Comparison of ENCODE assay signal across 1 cellular context in the genomic region with DNA sequence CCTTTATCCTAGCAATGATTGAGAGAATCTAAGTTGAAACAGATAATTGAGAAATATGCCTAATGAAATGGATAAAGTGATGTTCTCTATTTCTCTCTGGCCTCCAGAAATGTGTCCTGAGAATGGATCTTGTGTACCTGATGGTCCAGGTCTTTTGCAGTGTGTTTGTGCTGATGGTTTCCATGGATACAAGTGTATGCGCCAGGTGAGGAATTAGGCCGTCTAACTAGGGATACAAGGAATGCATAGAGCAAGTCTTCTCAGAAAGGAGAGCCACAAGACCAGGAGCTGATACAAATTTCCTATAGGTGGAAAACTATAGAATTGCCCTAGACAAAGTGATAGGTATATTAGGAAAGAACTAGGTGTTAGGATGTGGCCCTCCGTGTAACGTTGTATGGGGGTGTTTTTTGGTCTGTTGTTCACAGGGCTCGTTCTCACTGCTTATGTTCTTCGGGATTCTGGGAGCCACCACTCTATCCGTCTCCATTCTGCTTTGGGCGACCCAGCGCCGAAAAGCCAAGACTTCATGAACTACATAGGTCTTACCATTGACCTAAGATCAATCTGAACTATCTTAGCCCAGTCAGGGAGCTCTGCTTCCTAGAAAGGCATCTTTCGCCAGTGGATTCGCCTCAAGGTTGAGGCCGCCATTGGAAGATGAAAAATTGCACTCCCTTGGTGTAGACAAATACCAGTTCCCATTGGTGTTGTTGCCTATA.
TF ChIP-seq lines count a peak whose summit lies in the region.

No MANE protein-coding gene starts in this region.

TF ChIP-seq in HepG2, 621 proteins besides CTCF, POLR2A, EP300 and RAD21:
- TF ChIP-seq SOX6 (IDR thresholded peaks at IDR 0.05) (no peak), SOX6 (CRISPR knock-in tag; IDR thresholded peaks at IDR 0.05) (no peak)
